ENCODE assay signal across 14 cellular contexts in the genomic region with DNA sequence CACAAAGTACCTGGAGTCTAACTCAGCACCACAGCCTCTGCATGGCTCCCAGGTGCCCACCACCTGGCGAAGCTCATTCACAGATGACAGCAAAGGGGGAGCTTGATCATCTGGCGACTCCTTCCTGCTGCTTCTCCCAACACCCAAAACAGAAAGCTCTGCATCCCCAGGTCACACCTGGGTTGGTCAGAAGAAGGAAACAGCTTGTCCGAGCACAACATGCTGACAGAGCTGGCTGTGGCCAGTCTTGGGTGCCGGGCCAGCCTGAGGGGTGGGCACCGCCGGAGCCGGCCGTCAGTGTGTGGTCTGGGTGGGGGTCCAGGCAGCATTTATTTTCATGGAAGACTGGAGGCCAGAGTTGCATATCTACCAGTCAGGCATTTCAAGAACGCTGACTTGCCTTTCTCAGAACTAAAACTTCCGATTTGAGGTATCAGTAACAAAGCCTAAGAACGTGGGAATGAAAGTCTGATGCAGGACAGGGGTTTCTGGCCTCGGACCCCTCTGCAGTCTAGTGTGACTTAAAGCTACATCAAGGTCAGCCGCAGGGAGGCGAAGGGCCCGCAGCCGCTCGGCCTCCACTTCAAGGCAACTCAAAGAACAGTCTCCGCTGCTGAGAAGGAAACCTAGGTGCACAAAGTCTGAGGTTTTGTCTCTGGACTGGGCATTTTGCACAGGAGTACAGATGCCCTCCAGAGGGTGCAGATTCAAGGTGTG. TPM values are rescaled to one million over a fixed set of nuclear protein-coding genes. Genes with fewer than 3 reads are reported as not detected.
DNase-seq lines count a peak whose midpoint lies in the region; TF ChIP-seq lines count a peak whose summit lies in the region.
"Had no signal": no experiment of that assay in that cellular context is flagged by ENCODE, and none has a peak within 500 bp of the region (broad histone marks: within the 10 kb centered on the region; RNA-seq: fewer than 3 reads in every experiment).

No MANE protein-coding gene starts in this region.

- H3K4me1 ChIP-seq in transverse colon = peaks cover 0 to 9% (median 1%) of the 10 kb centered on the region in 4 donors

- in situ Hi-C loops in transverse colon (cut with MboI; ENCODE audit: low pct_ligation_motif_present in 1 of 4, low pct_unique_long_range_greater_than_20kb in 1 of 4, low sequenced_read_pairs in 3 of 4) = loop anchor here in 2 of 4 donors (10.0 kb wide), 1 partner anchor 162 kb away; no protein-coding TSS in a partner anchor

- peaks cover 0 to 7% (median 2%) of the 10 kb centered on the region in 4 donors for H3K36me3 ChIP-seq in transverse colon

- TF ChIP-seq CTCF in brain (conservative IDR thresholded peaks at IDR 0.05) (no peak), nephron progenitor cell (IDR thresholded peaks at IDR 0.05) (no peak), transverse colon (IDR thresholded peaks at IDR 0.05) (no peak), foreskin fibroblast (IDR thresholded peaks at IDR 0.05; ENCODE audit: low read depth, low read length) (no peak), mesothelial cell of epicardium (IDR thresholded peaks at IDR 0.05; ENCODE audit: unreplicated experiment) (no peak)

- peak; percentile 41 for DNase-seq in activated effector memory CD4-positive, alpha-beta T cell treated with anti-CD3 and anti-CD28 coated beads, Interleukin-2, amount 50 U/mL, for 16 hours
- no peak for DNase-seq in activated effector memory CD4-positive, alpha-beta T cell treated with Interleukin-2 at 50 U/mL for 16 hours
- DNase-seq in nephron progenitor cell (no peak), transverse colon (no peak), foreskin fibroblast (no peak), activated T-cell treated with anti-CD3 and anti-CD28 coated beads for 4 hours (no peak), mesothelial cell of epicardium (ENCODE audit: low spot score in 2 of 2, unreplicated experiment in 2 of 2) (no peak)
- DNase-seq: activated T-cell treated with anti-CD3 and anti-CD28 coated beads, Interleukin-2, amount 50 U/mL, for 4 hours; DMS53; NCI-H187; stimulated activated CD4-positive, alpha-beta T cell treated with anti-CD3 and anti-CD28 coated beads, Interleukin-2, amount 100 ng/mL, for 48 hours; trophoblast cell had no signal

- H3K27me3 Mint-ChIP-seq in brain = no peaks in the 10 kb centered on the region
- no peaks in the 10 kb centered on the region for H3K27me3 Mint-ChIP-seq in nephron progenitor cell (ENCODE audit: low read depth, poor library complexity)
- H3K27me3 Mint-ChIP-seq in mesothelial cell of epicardium (ENCODE audit: low read depth) = no peaks in the 10 kb centered on the region
- H3K27me3 Mint-ChIP-seq: memory B cell had no signal

- peak overlapping the region; percentile 9 to 69 (median 38) for H3K27ac ChIP-seq in transverse colon

- H3K27ac Mint-ChIP-seq in brain (peak overlapping the region in 4 of 5 experiments; percentile 17 to 77 (median 48)), nephron progenitor cell (peak overlapping the region; percentile 83), mesothelial cell of epicardium (no peak overlapping the region)
- H3K27ac Mint-ChIP-seq: memory B cell had no signal

- WGBS in transverse colon (ENCODE audit: low coverage in 1 of 2), 2 donors = 80 to 89% methylated on average over 1 to 18 of the region's 18 CpGs

- intact Hi-C loops in transverse colon (cut with DNase I; ENCODE audit: low total_unique reads) = loop anchor here (5.0 kb wide), 1 partner anchor 109 kb away; a partner anchor contains a TSS

- TF ChIP-seq POLR2A in transverse colon (IDR thresholded peaks at IDR 0.05) = no peak

- H3K4me1 Mint-ChIP-seq in brain = peaks cover 37% of the 10 kb centered on the region
- H3K4me1 Mint-ChIP-seq in nephron progenitor cell = peaks cover 60% of the 10 kb centered on the region
- peaks cover 29% of the 10 kb centered on the region for H3K4me1 Mint-ChIP-seq in mesothelial cell of epicardium

- no peaks in the 10 kb centered on the region for H3K9me3 ChIP-seq in transverse colon

- no peak for TF ChIP-seq EP300 in transverse colon (IDR thresholded peaks at IDR 0.05; ENCODE audit: low read depth)

- H3K4me3 Mint-ChIP-seq in brain (no peak overlapping the region), nephron progenitor cell (no peak overlapping the region), mesothelial cell of epicardium (no peak overlapping the region)
- H3K4me3 Mint-ChIP-seq: activated T-cell treated with anti-CD3 and anti-CD28 coated beads, Interleukin-2, amount 50 U/mL, for 4 hours; memory B cell had no signal

- H3K36me3 Mint-ChIP-seq in brain (peaks cover 42% of the 10 kb centered on the region), nephron progenitor cell (ENCODE audit: low read depth) (peaks cover 34% of the 10 kb centered on the region), mesothelial cell of epicardium (peaks cover 7% of the 10 kb centered on the region)

- H3K4me3 ChIP-seq in transverse colon = no peak overlapping the region
- H3K4me3 ChIP-seq in foreskin fibroblast (ENCODE audit: low read depth in 1 of 2, low read length in 2 of 2) = no peak overlapping the region

- no peaks in the 10 kb centered on the region for H3K27me3 ChIP-seq in transverse colon

- H3K9me3 Mint-ChIP-seq in brain (no peaks in the 10 kb centered on the region), nephron progenitor cell (no peaks in the 10 kb centered on the region), mesothelial cell of epicardium (no peaks in the 10 kb centered on the region)
- H3K9me3 Mint-ChIP-seq: activated T-cell treated with anti-CD3 and anti-CD28 coated beads, Interleukin-2, amount 50 U/mL, for 4 hours; memory B cell had no signal

RNA-seq across cellular contexts. Expression of a gene that starts 58.1 kb away (rescaled TPM):
- polyA plus RNA-seq in brain (ENCODE audit: insufficient read depth, low read depth, low replicate concordance) = 6.9 TPM
- total RNA-seq in transverse colon (10 to 100 TPM in 3 of 4 donors, 1 to 10 TPM in 1; 9.6 to 19.8 (median 12.0) TPM), mesothelial cell of epicardium (22.5 to 25.8 TPM (median 23.6 TPM) in 3 replicates)
